In the genomic region with DNA sequence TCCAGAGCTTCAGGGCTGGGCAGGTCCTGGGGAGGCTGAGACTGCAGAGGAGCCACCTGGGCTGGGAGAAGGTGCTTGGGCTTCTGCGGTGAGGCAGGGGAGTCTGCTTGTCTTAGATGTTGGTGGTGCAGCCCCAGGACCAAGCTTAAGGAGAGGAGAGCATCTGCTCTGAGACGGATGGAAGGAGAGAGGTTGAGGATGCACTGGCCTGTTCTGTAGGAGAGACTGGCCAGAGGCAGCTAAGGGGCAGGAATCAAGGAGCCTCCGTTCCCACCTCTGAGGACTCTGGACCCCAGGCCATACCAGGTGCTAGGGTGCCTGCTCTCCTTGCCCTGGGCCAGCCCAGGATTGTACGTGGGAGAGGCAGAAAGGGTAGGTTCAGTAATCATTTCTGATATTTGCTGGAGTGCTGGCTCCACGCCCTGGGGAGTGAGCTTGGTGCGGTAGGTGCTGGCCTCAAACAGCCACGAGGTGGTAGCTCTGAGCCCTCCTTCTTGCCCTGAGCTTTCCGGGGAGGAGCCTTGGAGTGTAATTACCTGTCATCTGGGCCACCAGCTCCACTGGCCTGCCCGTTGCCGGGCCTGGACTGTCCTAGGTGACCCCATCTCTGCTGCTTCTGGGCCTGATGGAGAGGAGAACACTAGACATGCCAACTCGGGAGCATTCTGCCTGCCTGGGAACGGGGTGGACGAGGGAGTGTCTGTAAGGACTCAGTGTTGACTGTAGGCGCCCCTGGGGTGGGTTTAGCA, we compare ENCODE assay signal across 10 cellular contexts. TPM values are rescaled to one million over a fixed set of nuclear protein-coding genes. Genes with fewer than 3 reads are reported as not detected.
A peak's percentile ranks its signal among the peaks of the same experiment; 100 is the strongest.
DNase-seq lines count a peak whose midpoint lies in the region; ATAC-seq and TF ChIP-seq lines count a peak whose summit lies in the region.
"Had no signal": no experiment of that assay in that cellular context is flagged by ENCODE, and none has a peak within 500 bp of the region (broad histone marks: within the 10 kb centered on the region; RNA-seq: fewer than 3 reads in every experiment).

No MANE protein-coding gene starts in this region.

- no peaks in the 10 kb centered on the region for H3K9me3 ChIP-seq in mesenchymal stem cell (ENCODE audit: control insufficient read depth, low read length)

- H3K4me3 ChIP-seq in epithelial cell of esophagus (ENCODE audit: low read length) (no peak overlapping the region), mesenchymal stem cell (ENCODE audit: insufficient read depth in 1 of 2, low read depth in 1 of 2, low read length in 2 of 2) (no peak overlapping the region)

- H3K4ac ChIP-seq in mesenchymal stem cell (ENCODE audit: low read depth in 1 of 2, low read length in 2 of 2), result no peak overlapping the region

- H4K8ac ChIP-seq in mesenchymal stem cell (ENCODE audit: low read length), result no peak overlapping the region

- no peak overlapping the region for H4K91ac ChIP-seq in mesenchymal stem cell (ENCODE audit: low read length)

- no peak overlapping the region for H3K27ac ChIP-seq in mesenchymal stem cell (ENCODE audit: low read length, poor library complexity, severe bottlenecking)

- H2AFZ ChIP-seq in mesenchymal stem cell (ENCODE audit: low read depth, low read length), result no peak overlapping the region

- H3K4me1 ChIP-seq in mesenchymal stem cell (ENCODE audit: control insufficient read depth, insufficient read depth, low read depth, low read length), result peaks cover 10% of the 10 kb centered on the region

- 79% methylated on average over 14 of the region's 14 CpGs for WGBS in mesenchymal stem cell

- DNase-seq in DMS 273 (lab: John Stamatoyannopoulos, UW; ENCODE audit: unreplicated experiment) (peak; percentile 57), DMS 273 treated with DMSO at 0.1 percent for 48 hours (lab: John Stamatoyannopoulos, UW) (no peak), NCI-H226 (peak; percentile 57), epithelial cell of esophagus (ENCODE audit: low read depth) (peak; percentile 46), mesenchymal stem cell (no peak)
- DNase-seq in stimulated activated CD8-positive, alpha-beta memory T cell treated with anti-CD3 and anti-CD28 coated beads, Interleukin-4, amount 100 ng/mL, for 48 hours, result peak; percentile 30
- DNase-seq: activated CD4-positive, alpha-beta T cell treated with anti-CD3 and anti-CD28 coated beads, Interleukin-2, amount 10 ng/mL, durations not matched to agents 7 days and 5 days had no signal

- H2AK5ac ChIP-seq in mesenchymal stem cell (ENCODE audit: low read length, severe bottlenecking), result no peak overlapping the region

- H3K27me3 ChIP-seq in mesenchymal stem cell (ENCODE audit: control insufficient read depth in 1 of 2, insufficient read depth in 1 of 2, low read length in 2 of 2), result peaks cover 0 to 3% of the 10 kb centered on the region in 2 experiments

- no peak overlapping the region for H2BK120ac ChIP-seq in mesenchymal stem cell (ENCODE audit: low read depth, low read length)

- no peak for ATAC-seq in GM21360 (IDR thresholded peaks at IDR 0.05; ENCODE audit: unreplicated experiment)
- ATAC-seq in GM21723 (IDR thresholded peaks at IDR 0.05; ENCODE audit: unreplicated experiment), result no peak

- no peak overlapping the region for H2BK12ac ChIP-seq in mesenchymal stem cell (ENCODE audit: low read length in 2 of 2)

- H3K18ac ChIP-seq in mesenchymal stem cell (ENCODE audit: low read depth in 1 of 2, low read length in 2 of 2), result no peak overlapping the region

- H3K14ac ChIP-seq in mesenchymal stem cell (ENCODE audit: low read length in 2 of 2), result no peak overlapping the region

- TF ChIP-seq CTCF in epithelial cell of esophagus (IDR thresholded peaks at IDR 0.05; ENCODE audit: insufficient read depth, low read depth, low read length, missing control alignments), result peak; percentile 49

- no peak overlapping the region for H3K23ac ChIP-seq in mesenchymal stem cell (ENCODE audit: low read length in 2 of 2)

- no peak overlapping the region for H2BK15ac ChIP-seq in mesenchymal stem cell (ENCODE audit: low read depth, poor library complexity, severe bottlenecking)

- peaks cover 38% of the 10 kb centered on the region for H3K79me1 ChIP-seq in mesenchymal stem cell (replicated peaks; ENCODE audit: low read length, poor library complexity, severe bottlenecking)

- H3K9ac ChIP-seq in mesenchymal stem cell (ENCODE audit: low read length), result no peak overlapping the region

- no peak overlapping the region for H3K4me2 ChIP-seq in mesenchymal stem cell (ENCODE audit: low read length, poor library complexity, severe bottlenecking)

- H2BK5ac ChIP-seq in mesenchymal stem cell (ENCODE audit: low read depth, low read length, poor library complexity, severe bottlenecking), result no peak overlapping the region

- peaks cover 17 to 77% of the 10 kb centered on the region in 2 experiments for H3K36me3 ChIP-seq in mesenchymal stem cell (ENCODE audit: control insufficient read depth in 1 of 2, insufficient read depth in 2 of 2, low read depth in 1 of 2, low read length in 2 of 2)

RNA-seq across cellular contexts. Expression of gene MYBPH, which starts 9.3 kb away (rescaled TPM):
- polyA plus RNA-seq in mesenchymal stem cell (2013, experiment 1 of 2), result 0.58 TPM
- 0.75 TPM for polyA plus RNA-seq in mesenchymal stem cell (2013, experiment 2 of 2)
- polyA plus RNA-seq: neural cell had no signal

RNA-seq across cellular contexts. Expression of gene CHI3L1, which starts 20.1 kb away (rescaled TPM):
- polyA plus RNA-seq in mesenchymal stem cell (2013, experiment 1 of 2), result 2.1 TPM
- 2.4 TPM for polyA plus RNA-seq in mesenchymal stem cell (2013, experiment 2 of 2)
- polyA plus RNA-seq: neural cell had no signal

RNA-seq across cellular contexts. Expression of gene ADORA1, which starts 38.8 kb away (rescaled TPM):
- 8.4 TPM for polyA plus RNA-seq in mesenchymal stem cell (2013, experiment 1 of 2)
- polyA plus RNA-seq in mesenchymal stem cell (2013, experiment 2 of 2), result 9.3 TPM

Comparison
In these comparisons a context has a peak if more than half of its experiments do, and no peak if none do; other contexts are left out.
1. DNase-seq: peak in DMS 273 (single experiment), NCI-H226 (single experiment), epithelial cell of esophagus (single experiment) and stimulated activated CD8-positive, alpha-beta memory T cell treated with anti-CD3 and anti-CD28 coated beads, Interleukin-4, amount 100 ng/mL, for 48 hours (single experiment); none in DMS 273 treated with DMSO at 0.1 percent for 48 hours (single experiment) and mesenchymal stem cell (single experiment).